Comparison of ENCODE assay signal across 8 cellular contexts in the genomic region with DNA sequence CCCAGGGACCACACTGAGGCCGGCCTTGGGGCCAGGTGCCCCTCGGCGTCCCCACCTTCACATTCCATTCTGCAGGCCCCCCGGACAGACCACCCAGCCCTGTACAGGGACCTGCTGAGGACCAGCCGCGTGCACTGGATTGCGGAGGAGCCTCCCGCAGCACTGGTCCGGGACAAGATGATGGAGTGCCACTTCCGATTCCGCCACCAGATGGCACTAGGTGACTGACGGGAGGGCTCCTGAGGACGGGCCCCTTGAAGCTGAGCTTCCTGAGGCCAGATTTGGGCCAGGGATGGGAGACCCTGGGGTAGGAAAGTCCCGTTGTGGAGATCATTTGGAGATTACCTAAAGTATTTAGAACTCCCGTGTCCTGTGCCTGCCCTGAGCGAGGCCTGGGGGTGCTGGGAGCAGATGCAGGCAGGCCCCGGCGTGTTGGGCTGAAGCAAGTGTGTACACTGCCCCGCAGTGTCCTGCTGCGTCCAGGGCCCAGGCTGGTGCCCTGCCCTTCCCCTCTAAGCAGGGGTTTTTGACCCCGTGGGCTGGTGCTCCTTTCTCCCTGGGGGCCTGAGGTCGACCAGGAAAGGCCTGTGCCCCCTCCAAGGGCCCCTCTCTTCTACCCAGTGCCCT. TPM values are rescaled to one million over a fixed set of nuclear protein-coding genes. Genes with fewer than 3 reads are reported as not detected.
DNase-seq lines count a peak whose midpoint lies in the region; TF ChIP-seq lines count a peak whose summit lies in the region.

No MANE protein-coding gene starts in this region.

- H3K4me1 Mint-ChIP-seq in activated T-helper 1 cell treated with anti-CD3 and anti-CD28 coated beads, Interleukin-12 subunit alpha, Interleukin-12 subunit beta, Interleukin-2, Interleukin-4 antibody, amounts not matched to agents 30 ng/mL and 10 ng/mL and 1 ng/mL, durations not matched to agents 14 hours and 24 hours and 36 hours (ENCODE audit: low read depth) = no peaks in the 10 kb centered on the region
- peaks cover 5% of the 10 kb centered on the region for H3K4me1 Mint-ChIP-seq in type B pancreatic cell (ENCODE audit: unreplicated experiment)

- no peaks in the 10 kb centered on the region for H3K79me2 ChIP-seq in OCI-LY7 (ENCODE audit: insufficient read depth, low read depth, low read length)

- peaks cover 66% of the 10 kb centered on the region for H3K36me3 ChIP-seq in OCI-LY7 (ENCODE audit: insufficient read depth, low read length)

- H3K4me3 ChIP-seq in OCI-LY7 (ENCODE audit: low read depth, low read length, poor library complexity, severe bottlenecking) = no peak overlapping the region
- no peak overlapping the region for H3K4me3 ChIP-seq in fibroblast of pulmonary artery (replicated peaks; ENCODE audit: low read depth, low read length)

- TF ChIP-seq CTCF in GM13976 (IDR thresholded peaks at IDR 0.05; ENCODE audit: borderline replicate concordance, control extremely low read depth, extremely low read depth, insufficient read depth, missing control alignments) = peak; percentile 60
- TF ChIP-seq CTCF in OCI-LY7 (conservative IDR thresholded peaks at IDR 0.05; ENCODE audit: low read length) = peak; percentile 85
- peak; percentile 78 for TF ChIP-seq CTCF in fibroblast of pulmonary artery (IDR thresholded peaks at IDR 0.05; ENCODE audit: low read length, missing control alignments)
- TF ChIP-seq CTCF in type B pancreatic cell (conservative IDR thresholded peaks at IDR 0.05) = peak; percentile 92

- CTCF ChIA-PET in OCI-LY7 (lab: Charles Lee; ENCODE audit: unreplicated experiment) = no interaction called here

- no peak overlapping the region for H2AFZ ChIP-seq in OCI-LY7 (ENCODE audit: low read length)

- no peak overlapping the region for H3K27ac Mint-ChIP-seq in activated T-helper 1 cell treated with anti-CD3 and anti-CD28 coated beads, Interleukin-12 subunit alpha, Interleukin-12 subunit beta, Interleukin-2, Interleukin-4 antibody, amounts not matched to agents 30 ng/mL and 10 ng/mL and 1 ng/mL, durations not matched to agents 14 hours and 24 hours and 36 hours
- peak overlapping the region; percentile 71 for H3K27ac Mint-ChIP-seq in type B pancreatic cell

- no peak overlapping the region for H3K4me3 Mint-ChIP-seq in activated T-helper 1 cell treated with anti-CD3 and anti-CD28 coated beads, Interleukin-12 subunit alpha, Interleukin-12 subunit beta, Interleukin-2, Interleukin-4 antibody, amounts not matched to agents 30 ng/mL and 10 ng/mL and 1 ng/mL, durations not matched to agents 14 hours and 24 hours and 36 hours
- peak overlapping the region; percentile 41 for H3K4me3 Mint-ChIP-seq in type B pancreatic cell

- H3K27me3 Mint-ChIP-seq in activated T-helper 1 cell treated with anti-CD3 and anti-CD28 coated beads, Interleukin-12 subunit alpha, Interleukin-12 subunit beta, Interleukin-2, Interleukin-4 antibody, amounts not matched to agents 30 ng/mL and 10 ng/mL and 1 ng/mL, durations not matched to agents 14 hours and 24 hours and 36 hours (ENCODE audit: insufficient read depth) = no peaks in the 10 kb centered on the region
- H3K27me3 Mint-ChIP-seq in type B pancreatic cell = no peaks in the 10 kb centered on the region

- in situ Hi-C loops in ACHN (cut with HindIII; ENCODE audit: low pct_ligation_motif_present, low pct_unique_long_range_greater_than_20kb, low sequenced_read_pairs) = no loop called here
- in situ Hi-C loops in GM13976 (cut with MboI; ENCODE audit: low sequenced_read_pairs, unreplicated experiment) = loop anchor here (5.0 kb wide), 1 partner anchor 187 kb away; no protein-coding TSS in a partner anchor

- no peaks in the 10 kb centered on the region for H3K9me3 ChIP-seq in OCI-LY7 (ENCODE audit: low read length)

- H3K9me2 ChIP-seq in OCI-LY7 (ENCODE audit: insufficient read depth, low read length) = no peaks in the 10 kb centered on the region

- BruUV-seq in OCI-LY7 (replicated peaks; lab: Mats Ljungman, UMichigan) = no TSS peak

- peaks cover 31% of the 10 kb centered on the region for H3K36me3 Mint-ChIP-seq in activated T-helper 1 cell treated with anti-CD3 and anti-CD28 coated beads, Interleukin-12 subunit alpha, Interleukin-12 subunit beta, Interleukin-2, Interleukin-4 antibody, amounts not matched to agents 30 ng/mL and 10 ng/mL and 1 ng/mL, durations not matched to agents 14 hours and 24 hours and 36 hours (ENCODE audit: low read depth)
- peaks cover 5% of the 10 kb centered on the region for H3K36me3 Mint-ChIP-seq in type B pancreatic cell

- no peak overlapping the region for H3K4me2 ChIP-seq in OCI-LY7 (ENCODE audit: low read length)

- intact Hi-C loops in OCI-LY7 (cut with micrococcal nuclease; ENCODE audit: unreplicated experiment) = loop anchor here (1.0 kb wide), 1 partner anchor 187 kb away; no protein-coding TSS in a partner anchor
- intact Hi-C loops in activated T-helper 1 cell treated with anti-CD3 and anti-CD28 coated beads, Interleukin-12 subunit alpha, Interleukin-12 subunit beta, Interleukin-2, Interleukin-4 antibody, amounts not matched to agents 30 ng/mL and 10 ng/mL and 1 ng/mL, durations not matched to agents 14 hours and 24 hours and 36 hours (cut with micrococcal nuclease) = no loop called here

- no peaks in the 10 kb centered on the region for H4K20me1 ChIP-seq in OCI-LY7 (ENCODE audit: insufficient read depth, low read length)

- POLR2A ChIA-PET in OCI-LY7 (lab: Charles Lee) = no interaction called here

- no peak overlapping the region for H3K27ac ChIP-seq in OCI-LY7 (ENCODE audit: low read depth, low read length, poor library complexity, severe bottlenecking)

- no peaks in the 10 kb centered on the region for H3K9me3 Mint-ChIP-seq in activated T-helper 1 cell treated with anti-CD3 and anti-CD28 coated beads, Interleukin-12 subunit alpha, Interleukin-12 subunit beta, Interleukin-2, Interleukin-4 antibody, amounts not matched to agents 30 ng/mL and 10 ng/mL and 1 ng/mL, durations not matched to agents 14 hours and 24 hours and 36 hours
- no peaks in the 10 kb centered on the region for H3K9me3 Mint-ChIP-seq in type B pancreatic cell

- DNase-seq in ACHN = peak; percentile 67
- DNase-seq in GM13976 (ENCODE audit: low spot score) = peak; percentile 85
- DNase-seq in OCI-LY7 (ENCODE audit: low spot score) = peak; percentile 65
- peak; percentile 16 for DNase-seq in activated T-helper 1 cell treated with anti-CD3 and anti-CD28 coated beads, Interleukin-12 subunit alpha, Interleukin-12 subunit beta, Interleukin-2, Interleukin-4 antibody, amounts not matched to agents 30 ng/mL and 10 ng/mL and 1 ng/mL, durations not matched to agents 14 hours and 24 hours and 36 hours (ENCODE audit: low spot score)
- DNase-seq in fibroblast of pulmonary artery (ENCODE audit: low read depth) = peak; percentile 69
- DNase-seq in nucleus accumbens (lab: John Stamatoyannopoulos, UW) = peak in 32 of 56 donors; percentile 5 to 81 (median 32)
- peak; percentile 88 for DNase-seq in type B pancreatic cell (ENCODE audit: extremely low spot score, unreplicated experiment)
- no peak for DNase-seq in NCI-H187 treated with DMSO at 0.1 percent for 48 hours (lab: John Stamatoyannopoulos, UW)

- H3K4me1 ChIP-seq in OCI-LY7 (ENCODE audit: insufficient read depth, low read length, poor library complexity, severe bottlenecking) = no peaks in the 10 kb centered on the region

RNA-seq across cellular contexts. Expression of gene TRMU, which starts 20.0 kb away (rescaled TPM):
- total RNA-seq in OCI-LY7 (2014; rRNA removed; shearing (Covaris generic)) = 73.6 and 88.2 TPM in 2 replicates
- total RNA-seq in OCI-LY7 (2022) (109 and 121 TPM in 2 replicates), type B pancreatic cell (ENCODE audit: low replicate concordance) (46.6 and 68.4 TPM in 2 replicates)
- total RNA-seq in activated T-helper 1 cell treated with anti-CD3 and anti-CD28 coated beads, Interleukin-12 subunit alpha, Interleukin-12 subunit beta, Interleukin-2, Interleukin-4 antibody, amounts not matched to agents 30 ng/mL and 10 ng/mL and 1 ng/mL, durations not matched to agents 14 hours and 24 hours and 36 hours = 81.0 and 85.5 TPM in 2 replicates

RNA-seq across cellular contexts. Expression of gene GTSE1, which starts 58.8 kb away (rescaled TPM):
- 54.7 and 56.0 TPM in 2 replicates for total RNA-seq in OCI-LY7 (2014; rRNA removed; shearing (Covaris generic))
- total RNA-seq in OCI-LY7 (2022) = 109 and 114 TPM in 2 replicates
- total RNA-seq in activated T-helper 1 cell treated with anti-CD3 and anti-CD28 coated beads, Interleukin-12 subunit alpha, Interleukin-12 subunit beta, Interleukin-2, Interleukin-4 antibody, amounts not matched to agents 30 ng/mL and 10 ng/mL and 1 ng/mL, durations not matched to agents 14 hours and 24 hours and 36 hours = 39.0 and 39.9 TPM in 2 replicates
- total RNA-seq in type B pancreatic cell (ENCODE audit: low replicate concordance) = 12.3 and 39.6 TPM in 2 replicates
